Comparison of ENCODE assay signal across 25 cellular contexts in the genomic region with DNA sequence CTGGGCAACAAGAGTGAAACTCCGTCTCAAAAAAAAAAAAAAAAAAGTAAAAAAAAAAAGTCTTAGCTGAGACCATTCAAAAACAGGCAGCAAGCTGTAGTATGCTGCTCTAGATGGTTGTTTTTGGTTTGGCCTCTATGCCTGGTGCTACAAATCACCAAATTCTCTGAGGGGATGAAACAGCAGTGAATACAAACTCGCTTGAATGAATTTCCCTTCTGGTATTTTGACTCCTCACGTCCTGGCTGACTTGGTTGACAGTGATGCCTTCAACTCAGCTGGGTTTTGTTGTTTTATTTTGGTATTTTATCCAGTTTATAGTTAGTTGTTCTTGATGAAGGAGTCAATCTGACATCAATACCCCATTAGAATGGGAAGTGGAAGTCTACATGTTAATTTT. TPM values are rescaled to one million over a fixed set of nuclear protein-coding genes. Genes with fewer than 3 reads are reported as not detected.
"Had no signal": no experiment of that assay in that cellular context is flagged by ENCODE, and none has a peak within 500 bp of the region (broad histone marks: within the 10 kb centered on the region; RNA-seq: fewer than 3 reads in every experiment).

No MANE protein-coding gene starts in this region.

- H3K4me3 ChIP-seq: colonic mucosa, esophagus squamous epithelium, gastrocnemius medialis, heart right ventricle, left lung, lower lobe of right lung had no signal

- H3K36me3 ChIP-seq: colonic mucosa, esophagus squamous epithelium, gastrocnemius medialis, heart right ventricle, left lung, lower lobe of right lung had no signal

- H3K9me3 ChIP-seq: colonic mucosa, esophagus squamous epithelium, gastrocnemius medialis, heart right ventricle, left lung, lower lobe of right lung had no signal

- FAIRE-seq: endometrium, islet of Langerhans, keratinocyte had no signal

- ATAC-seq: effector memory CD8-positive, alpha-beta T cell; esophagus mucosa; gastrocnemius medialis; heart right ventricle; left cardiac atrium; left lung; left ventricle myocardium superior; lower lobe of right lung had no signal

- DNase-seq: colonic mucosa; cortex of kidney; effector CD8-positive, alpha-beta T cell; effector memory CD8-positive, alpha-beta T cell; endodermal cell; erythroblast; esophagus squamous epithelium; foreskin fibroblast; foreskin melanocyte; gastrocnemius medialis; glutamatergic neuron; heart right ventricle; hippocampal formation; left cardiac atrium; left lung; left ventricle myocardium superior; lower lobe of right lung; midbrain had no signal

- H3K9me3 Mint-ChIP-seq: dendritic cell treated with granulocyte-macrophage colony-stimulating factor and Interleukin-4, amounts not matched to agents 40 ng/mL and 50 ng/mL, for 4 days; effector memory CD8-positive, alpha-beta T cell; endodermal cell had no signal

- H3K4me3 Mint-ChIP-seq: dendritic cell treated with granulocyte-macrophage colony-stimulating factor and Interleukin-4, amounts not matched to agents 40 ng/mL and 50 ng/mL, for 4 days; effector memory CD8-positive, alpha-beta T cell; endodermal cell had no signal

- H3K27ac Mint-ChIP-seq: dendritic cell treated with granulocyte-macrophage colony-stimulating factor and Interleukin-4, amounts not matched to agents 40 ng/mL and 50 ng/mL, for 4 days; effector memory CD8-positive, alpha-beta T cell; endodermal cell had no signal

- H3K27me3 ChIP-seq: gastrocnemius medialis had no signal

- H3K4me1 ChIP-seq: colonic mucosa had no signal

- H3K27ac ChIP-seq: colonic mucosa, epithelial cell of prostate, esophagus squamous epithelium, gastrocnemius medialis, heart right ventricle, left lung, lower lobe of right lung had no signal

RNA-seq across cellular contexts. Expression of a gene that starts 3.3 kb away (rescaled TPM):
- total RNA-seq: mononuclear cell had no signal
